1 cellular context compared by ENCODE assay signal in the genomic region with DNA sequence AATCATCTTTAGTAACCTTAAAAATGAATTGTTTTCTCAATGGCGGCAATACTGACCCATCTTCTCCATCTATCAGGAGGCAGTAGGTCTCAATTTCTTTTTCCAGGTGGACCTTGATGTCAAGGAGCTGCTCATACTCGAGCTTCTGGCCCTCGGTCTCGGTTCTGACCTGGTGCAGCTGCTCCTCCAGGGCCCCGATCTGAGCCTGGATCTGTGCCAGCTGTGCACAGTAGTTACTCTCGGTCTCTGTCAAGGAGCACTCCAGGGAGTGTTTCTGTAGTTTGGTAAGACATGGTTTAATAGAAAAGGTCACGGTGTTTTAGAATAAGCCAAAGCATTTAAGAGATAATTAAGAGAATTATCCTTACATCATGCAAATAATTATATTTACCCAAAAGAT.
A peak's percentile ranks its signal among the peaks of the same experiment; 100 is the strongest.
TF ChIP-seq lines count a peak whose summit lies in the region.

No MANE protein-coding gene starts in this region.

TF ChIP-seq in K562, 482 proteins besides CTCF, POLR2A, EP300 and RAD21:
- no peak for TF ChIP-seq KAT7 (CRISPR knock-in tag; IDR thresholded peaks at IDR 0.05; ENCODE audit: borderline replicate concordance)
- TF ChIP-seq SMAD2 (IDR thresholded peaks at IDR 0.05; ENCODE audit: low read depth, low read length) = no peak
- peak; percentile 67 for TF ChIP-seq NFIC (IDR thresholded peaks at IDR 0.05)
- TF ChIP-seq DIDO1 (tag; IDR thresholded peaks at IDR 0.05; ENCODE audit: low read depth) = no peak
TF ChIP-seq in K562: peak in this region for 1.
